Comparison of ENCODE assay signal across 1 cellular context in the genomic region with DNA sequence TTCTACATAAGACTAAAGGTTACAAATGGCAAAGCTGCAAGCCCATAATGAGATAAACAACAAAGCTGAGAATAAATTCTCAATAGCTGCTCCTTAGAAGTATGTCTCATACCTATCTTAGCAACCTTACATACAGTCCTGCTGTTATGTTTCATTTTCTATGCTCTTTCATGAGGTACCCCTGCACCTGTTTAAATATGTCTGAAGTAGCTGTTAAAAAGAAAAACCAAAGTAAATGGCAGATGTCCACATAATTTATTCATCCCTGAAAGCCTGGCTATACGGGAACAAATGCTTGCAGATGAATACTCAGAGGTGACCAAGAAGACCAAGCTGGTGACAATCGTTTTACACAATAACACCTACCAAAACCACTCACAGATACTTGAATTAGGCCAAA.
TF ChIP-seq lines count a peak whose summit lies in the region.

No MANE protein-coding gene starts in this region.

TF ChIP-seq in GM23338, 12 proteins besides CTCF, POLR2A, EP300 and RAD21 (continued from another document):
- TF ChIP-seq, protein P1, sequence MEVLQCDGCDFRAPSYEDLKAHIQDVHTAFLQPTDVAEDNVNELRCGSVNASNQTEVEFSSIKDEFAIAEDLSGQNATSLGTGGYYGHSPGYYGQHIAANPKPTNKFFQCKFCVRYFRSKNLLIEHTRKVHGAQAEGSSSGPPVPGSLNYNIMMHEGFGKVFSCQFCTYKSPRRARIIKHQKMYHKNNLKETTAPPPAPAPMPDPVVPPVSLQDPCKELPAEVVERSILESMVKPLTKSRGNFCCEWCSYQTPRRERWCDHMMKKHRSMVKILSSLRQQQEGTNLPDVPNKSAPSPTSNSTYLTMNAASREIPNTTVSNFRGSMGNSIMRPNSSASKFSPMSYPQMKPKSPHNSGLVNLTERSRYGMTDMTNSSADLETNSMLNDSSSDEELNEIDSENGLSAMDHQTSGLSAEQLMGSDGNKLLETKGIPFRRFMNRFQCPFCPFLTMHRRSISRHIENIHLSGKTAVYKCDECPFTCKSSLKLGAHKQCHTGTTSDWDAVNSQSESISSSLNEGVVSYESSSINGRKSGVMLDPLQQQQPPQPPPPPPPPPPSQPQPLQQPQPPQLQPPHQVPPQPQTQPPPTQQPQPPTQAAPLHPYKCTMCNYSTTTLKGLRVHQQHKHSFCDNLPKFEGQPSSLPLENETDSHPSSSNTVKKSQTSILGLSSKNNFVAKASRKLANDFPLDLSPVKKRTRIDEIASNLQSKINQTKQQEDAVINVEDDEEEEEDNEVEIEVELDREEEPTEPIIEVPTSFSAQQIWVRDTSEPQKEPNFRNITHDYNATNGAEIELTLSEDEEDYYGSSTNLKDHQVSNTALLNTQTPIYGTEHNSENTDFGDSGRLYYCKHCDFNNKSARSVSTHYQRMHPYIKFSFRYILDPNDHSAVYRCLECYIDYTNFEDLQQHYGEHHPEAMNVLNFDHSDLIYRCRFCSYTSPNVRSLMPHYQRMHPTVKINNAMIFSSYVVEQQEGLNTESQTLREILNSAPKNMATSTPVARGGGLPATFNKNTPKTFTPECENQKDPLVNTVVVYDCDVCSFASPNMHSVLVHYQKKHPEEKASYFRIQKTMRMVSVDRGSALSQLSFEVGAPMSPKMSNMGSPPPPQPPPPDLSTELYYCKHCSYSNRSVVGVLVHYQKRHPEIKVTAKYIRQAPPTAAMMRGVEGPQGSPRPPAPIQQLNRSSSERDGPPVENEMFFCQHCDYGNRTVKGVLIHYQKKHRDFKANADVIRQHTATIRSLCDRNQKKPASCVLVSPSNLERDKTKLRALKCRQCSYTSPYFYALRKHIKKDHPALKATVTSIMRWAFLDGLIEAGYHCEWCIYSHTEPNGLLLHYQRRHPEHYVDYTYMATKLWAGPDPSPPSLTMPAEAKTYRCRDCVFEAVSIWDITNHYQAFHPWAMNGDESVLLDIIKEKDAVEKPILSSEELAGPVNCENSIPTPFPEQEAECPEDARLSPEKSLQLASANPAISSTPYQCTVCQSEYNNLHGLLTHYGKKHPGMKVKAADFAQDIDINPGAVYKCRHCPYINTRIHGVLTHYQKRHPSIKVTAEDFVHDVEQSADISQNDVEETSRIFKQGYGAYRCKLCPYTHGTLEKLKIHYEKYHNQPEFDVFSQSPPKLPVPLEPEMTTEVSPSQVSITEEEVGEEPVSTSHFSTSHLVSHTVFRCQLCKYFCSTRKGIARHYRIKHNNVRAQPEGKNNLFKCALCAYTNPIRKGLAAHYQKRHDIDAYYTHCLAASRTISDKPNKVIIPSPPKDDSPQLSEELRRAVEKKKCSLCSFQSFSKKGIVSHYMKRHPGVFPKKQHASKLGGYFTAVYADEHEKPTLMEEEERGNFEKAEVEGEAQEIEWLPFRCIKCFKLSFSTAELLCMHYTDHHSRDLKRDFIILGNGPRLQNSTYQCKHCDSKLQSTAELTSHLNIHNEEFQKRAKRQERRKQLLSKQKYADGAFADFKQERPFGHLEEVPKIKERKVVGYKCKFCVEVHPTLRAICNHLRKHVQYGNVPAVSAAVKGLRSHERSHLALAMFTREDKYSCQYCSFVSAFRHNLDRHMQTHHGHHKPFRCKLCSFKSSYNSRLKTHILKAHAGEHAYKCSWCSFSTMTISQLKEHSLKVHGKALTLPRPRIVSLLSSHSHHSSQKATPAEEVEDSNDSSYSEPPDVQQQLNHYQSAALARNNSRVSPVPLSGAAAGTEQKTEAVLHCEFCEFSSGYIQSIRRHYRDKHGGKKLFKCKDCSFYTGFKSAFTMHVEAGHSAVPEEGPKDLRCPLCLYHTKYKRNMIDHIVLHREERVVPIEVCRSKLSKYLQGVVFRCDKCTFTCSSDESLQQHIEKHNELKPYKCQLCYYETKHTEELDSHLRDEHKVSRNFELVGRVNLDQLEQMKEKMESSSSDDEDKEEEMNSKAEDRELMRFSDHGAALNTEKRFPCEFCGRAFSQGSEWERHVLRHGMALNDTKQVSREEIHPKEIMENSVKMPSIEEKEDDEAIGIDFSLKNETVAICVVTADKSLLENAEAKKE (CRISPR knock-in tag; IDR thresholded peaks at IDR 0.05) = no peak
- TF ChIP-seq ZNF114 (CRISPR knock-in tag; IDR thresholded peaks at IDR 0.05) (no peak), POLR2AphosphoS5 (IDR thresholded peaks at IDR 0.05; ENCODE audit: low read depth) (no peak), EZH2 (IDR thresholded peaks at IDR 0.05; ENCODE audit: low read depth, unreplicated experiment) (no peak), ZNF331 (CRISPR knock-in tag; IDR thresholded peaks at IDR 0.05; ENCODE audit: low read depth) (no peak), EZH2phosphoT487 (IDR thresholded peaks at IDR 0.05; ENCODE audit: unreplicated experiment) (no peak), REST (IDR thresholded peaks at IDR 0.05; ENCODE audit: unreplicated experiment) (no peak), CREB1 (CRISPR knock-in tag; IDR thresholded peaks at IDR 0.05; ENCODE audit: low read depth) (no peak), JUNB (IDR thresholded peaks at IDR 0.05; ENCODE audit: unreplicated experiment) (no peak), NANOG (IDR thresholded peaks at IDR 0.05; ENCODE audit: borderline replicate concordance) (no peak)
- TF ChIP-seq, protein P2, sequence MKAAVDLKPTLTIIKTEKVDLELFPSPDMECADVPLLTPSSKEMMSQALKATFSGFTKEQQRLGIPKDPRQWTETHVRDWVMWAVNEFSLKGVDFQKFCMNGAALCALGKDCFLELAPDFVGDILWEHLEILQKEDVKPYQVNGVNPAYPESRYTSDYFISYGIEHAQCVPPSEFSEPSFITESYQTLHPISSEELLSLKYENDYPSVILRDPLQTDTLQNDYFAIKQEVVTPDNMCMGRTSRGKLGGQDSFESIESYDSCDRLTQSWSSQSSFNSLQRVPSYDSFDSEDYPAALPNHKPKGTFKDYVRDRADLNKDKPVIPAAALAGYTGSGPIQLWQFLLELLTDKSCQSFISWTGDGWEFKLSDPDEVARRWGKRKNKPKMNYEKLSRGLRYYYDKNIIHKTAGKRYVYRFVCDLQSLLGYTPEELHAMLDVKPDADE (IDR thresholded peaks at IDR 0.05) = no peak
